ENCODE assay signal across 1 cellular context in genomic region chr17:77205396-77206124, GRCh38.
TF ChIP-seq lines count a peak whose summit lies in the region.

No MANE protein-coding gene starts in this region.

TF ChIP-seq in GM12878, 131 proteins besides CTCF, POLR2A, EP300 and RAD21 (continued from another document and continues in another):
- TF ChIP-seq SKIL (IDR thresholded peaks at IDR 0.05; ENCODE audit: low read depth, poor library complexity, severe bottlenecking): no peak
- TF ChIP-seq TCF7 (IDR thresholded peaks at IDR 0.05; ENCODE audit: borderline replicate concordance): no peak
- no peak for TF ChIP-seq HSF1 (IDR thresholded peaks at IDR 0.05; ENCODE audit: low read depth, low read length)
- TF ChIP-seq HCFC1 (IDR thresholded peaks at IDR 0.05; ENCODE audit: low read length): no peak
- no peak for TF ChIP-seq E2F4 (IDR thresholded peaks at IDR 0.05; ENCODE audit: low read depth, low read length)
- TF ChIP-seq PBX3 (IDR thresholded peaks at IDR 0.05; ENCODE audit: insufficient replicate concordance, low read depth, low read length): no peak
- no peak for TF ChIP-seq STAT1 (conservative IDR thresholded peaks at IDR 0.05)
- TF ChIP-seq CREB1 (IDR thresholded peaks at IDR 0.05; ENCODE audit: low read depth): 0 out of 2 replicates have a peak, but pooled peaks have one; percentile 28
- no peak for TF ChIP-seq ASH2L (IDR thresholded peaks at IDR 0.05; ENCODE audit: borderline replicate concordance, low read depth)
- no peak for TF ChIP-seq ZBTB4 (CRISPR knock-in tag; IDR thresholded peaks at IDR 0.05)
- no peak for TF ChIP-seq CHD4 (IDR thresholded peaks at IDR 0.05)
- TF ChIP-seq RELA (IDR thresholded peaks at IDR 0.05; ENCODE audit: borderline replicate concordance, partially characterized antibody): no peak
- TF ChIP-seq IRF3 (IDR thresholded peaks at IDR 0.05): no peak
- no peak for TF ChIP-seq IRF4 (IDR thresholded peaks at IDR 0.05; ENCODE audit: low read depth, low read length)
- no peak for TF ChIP-seq POLR2AphosphoS5 (IDR thresholded peaks at IDR 0.05; ENCODE audit: low read length)
- TF ChIP-seq GATAD2B (conservative IDR thresholded peaks at IDR 0.05; ENCODE audit: low read depth): no peak
- peak; percentile 46; the same call in 1 of the 2 replicates for TF ChIP-seq BCL11A (IDR thresholded peaks at IDR 0.05; ENCODE audit: low read depth, low read length)
- no peak for TF ChIP-seq MYB (IDR thresholded peaks at IDR 0.05; ENCODE audit: borderline replicate concordance, low read depth, low read length)
- TF ChIP-seq CBFB (IDR thresholded peaks at IDR 0.05; ENCODE audit: low read depth): no peak
- TF ChIP-seq SMAD5 (IDR thresholded peaks at IDR 0.05; ENCODE audit: low read depth): no peak
- TF ChIP-seq ELK1 (IDR thresholded peaks at IDR 0.05; ENCODE audit: low read depth, low read length): no peak
- TF ChIP-seq ATF7 (IDR thresholded peaks at IDR 0.05; ENCODE audit: low read depth): 0 out of 2 replicates have a peak, but pooled peaks have one; percentile 17
- TF ChIP-seq BHLHE40 (IDR thresholded peaks at IDR 0.05; ENCODE audit: borderline replicate concordance in 1 of 2, low read depth in 2 of 2, low read length in 1 of 2): peak in 1 of 2 experiments; percentile 47; a peak in 2 of 4 replicates
- 0 out of 2 replicates have a peak, but pooled peaks have one; percentile 13 for TF ChIP-seq IKZF1 (conservative IDR thresholded peaks at IDR 0.05)
- 0 out of 2 replicates have a peak, but pooled peaks have one; percentile 34 for TF ChIP-seq NBN (IDR thresholded peaks at IDR 0.05)
- no peak for TF ChIP-seq SRF (IDR thresholded peaks at IDR 0.05; ENCODE audit: low read depth in 2 of 2, low read length in 2 of 2)
- TF ChIP-seq IKZF2 (IDR thresholded peaks at IDR 0.05): no peak
- no peak for TF ChIP-seq ZBTB11 (CRISPR knock-in tag; IDR thresholded peaks at IDR 0.05)
- no peak for TF ChIP-seq HDAC2 (IDR thresholded peaks at IDR 0.05)
- no peak for TF ChIP-seq USF1 (IDR thresholded peaks at IDR 0.05; ENCODE audit: borderline replicate concordance, extremely low read length, insufficient read depth, low read depth, low read length)
- no peak for TF ChIP-seq ATF2 (IDR thresholded peaks at IDR 0.05; ENCODE audit: low read length)
- TF ChIP-seq ZNF207 (IDR thresholded peaks at IDR 0.05; ENCODE audit: borderline replicate concordance): no peak
- TF ChIP-seq PAX5 (IDR thresholded peaks at IDR 0.05; ENCODE audit: borderline replicate concordance, low read depth, low read length): peak; percentile 59; the same call in 1 of the 2 replicates
- no peak for TF ChIP-seq ZBTB40 (IDR thresholded peaks at IDR 0.05; ENCODE audit: borderline replicate concordance)
- no peak for TF ChIP-seq TARDBP (IDR thresholded peaks at IDR 0.05; ENCODE audit: borderline replicate concordance)
- TF ChIP-seq NR2C2 (IDR thresholded peaks at IDR 0.05; ENCODE audit: borderline replicate concordance, control insufficient read depth, insufficient read length, low read depth): no peak
- TF ChIP-seq POU2F2 (IDR thresholded peaks at IDR 0.05; ENCODE audit: borderline replicate concordance, low read depth, low read length): no peak
